ENCODE assay signal across 8 cellular contexts in genomic region chr3:138832473-138833057, GRCh38. TPM values are rescaled to one million over a fixed set of nuclear protein-coding genes. Genes with fewer than 3 reads are reported as not detected.
DNase-seq lines count a peak whose midpoint lies in the region; ATAC-seq and TF ChIP-seq lines count a peak whose summit lies in the region.
"Not testable (repeated sequence)": the region's sequence is repeated elsewhere in the genome, so short reads cannot be mapped to it uniquely, and the experiment has no call there.

No MANE protein-coding gene starts in this region.

- peaks cover 41% of the 10 kb centered on the region for H3K79me2 ChIP-seq in KMS-11 (ENCODE audit: insufficient read depth, low read depth)

- not testable (repeated sequence) for H2BK5ac ChIP-seq in mesenchymal stem cell (ENCODE audit: low read depth, low read length, poor library complexity, severe bottlenecking)

- not testable (repeated sequence) for ATAC-seq in central memory CD8-positive, alpha-beta T cell (replicated peaks; ENCODE audit: extremely low read depth, poor library complexity, severe bottlenecking); psoas muscle; upper lobe of right lung

- peaks cover 23% of the 10 kb centered on the region for H3K36me3 Mint-ChIP-seq in central memory CD8-positive, alpha-beta T cell (ENCODE audit: insufficient read depth)

- not testable (repeated sequence) for H4K20me1 ChIP-seq in KMS-11 (ENCODE audit: insufficient read depth)

- not testable (repeated sequence) for H3K4me3 ChIP-seq in KMS-11 (IDR thresholded peaks at IDR 0.05; ENCODE audit: insufficient read depth, low read depth, low read length); mesenchymal stem cell (ENCODE audit: insufficient read depth in 1 of 2, low read depth in 1 of 2, low read length in 2 of 2); upper lobe of right lung
- peak overlapping the region; percentile 94 for H3K4me3 ChIP-seq in psoas muscle

- not testable (repeated sequence) for H3K9ac ChIP-seq in KMS-11; mesenchymal stem cell (ENCODE audit: low read length)

- not testable (repeated sequence) for H3K14ac ChIP-seq in mesenchymal stem cell (ENCODE audit: low read length in 2 of 2)

- not testable (repeated sequence) for TF ChIP-seq CTCF in KMS-11 (conservative IDR thresholded peaks at IDR 0.05; ENCODE audit: low read depth, low read length); VCaP (conservative IDR thresholded peaks at IDR 0.05); psoas muscle (IDR thresholded peaks at IDR 0.05); upper lobe of right lung (IDR thresholded peaks at IDR 0.05)

- H3K36me3 ChIP-seq in KMS-11 (ENCODE audit: insufficient read depth); mesenchymal stem cell (ENCODE audit: control insufficient read depth in 1 of 2, insufficient read depth in 2 of 2, low read depth in 1 of 2, low read length in 2 of 2); psoas muscle (ENCODE audit: insufficient read depth in 1 of 2, low read depth in 1 of 2); upper lobe of right lung: not testable (repeated sequence)

- H3K9me3 Mint-ChIP-seq in central memory CD8-positive, alpha-beta T cell: not testable (repeated sequence)

- H3K27me3 ChIP-seq in KMS-11 (ENCODE audit: insufficient read depth, low read depth); mesenchymal stem cell (ENCODE audit: control insufficient read depth in 1 of 2, insufficient read depth in 1 of 2, low read length in 2 of 2); psoas muscle (ENCODE audit: insufficient read depth in 3 of 3, low read length in 2 of 3); upper lobe of right lung: not testable (repeated sequence)

- not testable (repeated sequence) for H3K23ac ChIP-seq in mesenchymal stem cell (ENCODE audit: low read length in 2 of 2)

- not testable (repeated sequence) for H3K27me3 Mint-ChIP-seq in central memory CD8-positive, alpha-beta T cell

- not testable (repeated sequence) for H3K4me3 Mint-ChIP-seq in central memory CD8-positive, alpha-beta T cell

- not testable (repeated sequence) for H2BK120ac ChIP-seq in mesenchymal stem cell (ENCODE audit: low read depth, low read length)

- not testable (repeated sequence) for H2BK15ac ChIP-seq in mesenchymal stem cell (ENCODE audit: low read depth, poor library complexity, severe bottlenecking)

- intact Hi-C loops in psoas muscle (cut with DNase I): loop anchor here (1.0 to 10.0 kb wide), 4 partner anchors 54 to 228 kb away; partner anchors contain the start of gene FAIM (in 1 of the 2)
- intact Hi-C loops in upper lobe of right lung (cut with DNase I): not testable (repeated sequence)

- H2AK5ac ChIP-seq in mesenchymal stem cell (ENCODE audit: low read length, severe bottlenecking): peak overlapping the region; percentile 21

- peak; percentile 46 for DNase-seq in CMK (ENCODE audit: low read depth)
- DNase-seq in SW 1271 (lab: John Stamatoyannopoulos, UW): peak; percentile 65 to 88
- DNase-seq in central memory CD8-positive, alpha-beta T cell (ENCODE audit: low spot score in 2 of 2); mesenchymal stem cell; psoas muscle; upper lobe of right lung: not testable (repeated sequence)

- peak overlapping the region; percentile 90; the same call in 1 of the 2 replicates for H3K4me2 ChIP-seq in KMS-11
- not testable (repeated sequence) for H3K4me2 ChIP-seq in mesenchymal stem cell (ENCODE audit: low read length, poor library complexity, severe bottlenecking)

- H3K4ac ChIP-seq in mesenchymal stem cell (ENCODE audit: low read depth in 1 of 2, low read length in 2 of 2): not testable (repeated sequence)

- not testable (repeated sequence) for H4K8ac ChIP-seq in mesenchymal stem cell (ENCODE audit: low read length)

- WGBS in mesenchymal stem cell: 98% methylated on average over 27 of the region's 27 CpGs
- 96 to 97% (median 96%) methylated on average over 26 to 27 of the region's 27 CpGs for WGBS in psoas muscle, 3 donors

- H2AFZ ChIP-seq in KMS-11 (ENCODE audit: low read depth); mesenchymal stem cell (ENCODE audit: low read depth, low read length): not testable (repeated sequence)

- peaks cover 19% of the 10 kb centered on the region for H3K4me1 ChIP-seq in KMS-11 (ENCODE audit: low read depth, poor library complexity, severe bottlenecking)
- H3K4me1 ChIP-seq in mesenchymal stem cell (ENCODE audit: control insufficient read depth, insufficient read depth, low read depth, low read length): peaks cover 10% of the 10 kb centered on the region
- peaks cover 11% of the 10 kb centered on the region for H3K4me1 ChIP-seq in psoas muscle
- H3K4me1 ChIP-seq in upper lobe of right lung: peaks cover 12% of the 10 kb centered on the region

- H3K79me1 ChIP-seq in mesenchymal stem cell (replicated peaks; ENCODE audit: low read length, poor library complexity, severe bottlenecking): not testable (repeated sequence)

- H3K27ac ChIP-seq in KMS-11; mesenchymal stem cell (ENCODE audit: low read length, poor library complexity, severe bottlenecking); psoas muscle: not testable (repeated sequence)
- H3K27ac ChIP-seq in VCaP (peak overlapping the region; percentile 93; the same call in 1 of the 2 replicates), upper lobe of right lung (peak overlapping the region; percentile 92)

- peak overlapping the region; percentile 80 for H3K27ac Mint-ChIP-seq in central memory CD8-positive, alpha-beta T cell (ENCODE audit: low read depth)

- H3K4me1 Mint-ChIP-seq in central memory CD8-positive, alpha-beta T cell: peaks cover 32% of the 10 kb centered on the region

- not testable (repeated sequence) for H3K9me3 ChIP-seq in mesenchymal stem cell (ENCODE audit: control insufficient read depth, low read length); psoas muscle; upper lobe of right lung

- not testable (repeated sequence) for H3K18ac ChIP-seq in mesenchymal stem cell (ENCODE audit: low read depth in 1 of 2, low read length in 2 of 2)

- H4K91ac ChIP-seq in mesenchymal stem cell (ENCODE audit: low read length): not testable (repeated sequence)

- H2BK12ac ChIP-seq in mesenchymal stem cell (ENCODE audit: low read length in 2 of 2): not testable (repeated sequence)

RNA-seq across cellular contexts. Expression of gene PIK3CB, which starts 2.2 kb away (rescaled TPM):
- polyA plus RNA-seq in mesenchymal stem cell (2013, experiment 1 of 2): 3.2 TPM
- polyA plus RNA-seq in mesenchymal stem cell (2013, experiment 2 of 2): 2.9 TPM
- total RNA-seq in psoas muscle (10 to 100 TPM; 14.6 to 46.3 (median 24.5) TPM), upper lobe of right lung (37.4 TPM)
- 10 to 100 TPM in 2 of 3 donors, 1 to 10 TPM in 1; 5.8 to 39.1 (median 18.1) TPM for polyA plus RNA-seq in psoas muscle
